19 cellular contexts compared by ENCODE assay signal in genomic region chr17:78669256-78669974, GRCh38.
DNase-seq lines count a peak whose midpoint lies in the region; ATAC-seq and TF ChIP-seq lines count a peak whose summit lies in the region.
"Had no signal": no experiment of that assay in that cellular context is flagged by ENCODE, and none has a peak within 500 bp of the region (broad histone marks: within the 10 kb centered on the region; RNA-seq: fewer than 3 reads in every experiment).

No MANE protein-coding gene starts in this region.

- no peaks in the 10 kb centered on the region for H3K9me3 Mint-ChIP-seq in activated T-cell treated with anti-CD3 and anti-CD28 coated beads, Interleukin-2, amount 50 U/mL, for 24 hours
- H3K9me3 Mint-ChIP-seq in activated T-cell treated with anti-CD3 and anti-CD28 coated beads, Interleukin-2, amount 50 U/mL, for 4 hours = no peaks in the 10 kb centered on the region
- H3K9me3 Mint-ChIP-seq in brain = no peaks in the 10 kb centered on the region
- H3K9me3 Mint-ChIP-seq in osteocyte (ENCODE audit: unreplicated experiment) = no peaks in the 10 kb centered on the region
- H3K9me3 Mint-ChIP-seq: nephron progenitor cell had no signal

- TF ChIP-seq CTCF in GM10248 (IDR thresholded peaks at IDR 0.05; ENCODE audit: control extremely low read depth, extremely low read depth, low read depth, missing control alignments) (no peak), brain (conservative IDR thresholded peaks at IDR 0.05) (no peak), osteocyte (IDR thresholded peaks at IDR 0.05) (no peak)

- peaks cover 26% of the 10 kb centered on the region for H3K4me1 Mint-ChIP-seq in activated T-cell treated with anti-CD3 and anti-CD28 coated beads, Interleukin-2, amount 50 U/mL, for 24 hours (ENCODE audit: low read depth)
- H3K4me1 Mint-ChIP-seq in activated T-cell treated with anti-CD3 and anti-CD28 coated beads, Interleukin-2, amount 50 U/mL, for 4 hours (ENCODE audit: low read depth) = peaks cover 35% of the 10 kb centered on the region
- H3K4me1 Mint-ChIP-seq in brain = peaks cover 57% of the 10 kb centered on the region
- H3K4me1 Mint-ChIP-seq in osteocyte (ENCODE audit: unreplicated experiment) = peaks cover 44% of the 10 kb centered on the region

- CTCF ChIA-PET in GM10248 (lab: Yijun Ruan, JAX) = interaction anchor here (1.1 kb wide), 1 partner anchor 16 kb away, joined by 3 read pairs; no protein-coding TSS in a partner anchor

- H3K27ac Mint-ChIP-seq in activated T-cell treated with anti-CD3 and anti-CD28 coated beads, Interleukin-2, amount 50 U/mL, for 24 hours = peak overlapping the region; percentile 20
- H3K27ac Mint-ChIP-seq in brain = peak overlapping the region in 3 of 5 experiments; percentile 18 to 74 (median 54)
- peak overlapping the region; percentile 27 for H3K27ac Mint-ChIP-seq in osteocyte (ENCODE audit: unreplicated experiment)
- H3K27ac Mint-ChIP-seq: nephron progenitor cell had no signal

- peaks cover 48% of the 10 kb centered on the region for H3K36me3 Mint-ChIP-seq in activated T-cell treated with anti-CD3 and anti-CD28 coated beads, Interleukin-2, amount 50 U/mL, for 24 hours (ENCODE audit: low read depth)
- peaks cover 22% of the 10 kb centered on the region for H3K36me3 Mint-ChIP-seq in activated T-cell treated with anti-CD3 and anti-CD28 coated beads, Interleukin-2, amount 50 U/mL, for 4 hours (ENCODE audit: insufficient read depth)
- no peaks in the 10 kb centered on the region for H3K36me3 Mint-ChIP-seq in brain
- peaks cover 26% of the 10 kb centered on the region for H3K36me3 Mint-ChIP-seq in osteocyte (ENCODE audit: unreplicated experiment)

- no peak overlapping the region for H3K4me3 Mint-ChIP-seq in activated T-cell treated with anti-CD3 and anti-CD28 coated beads, Interleukin-2, amount 50 U/mL, for 24 hours
- H3K4me3 Mint-ChIP-seq in activated T-cell treated with anti-CD3 and anti-CD28 coated beads, Interleukin-2, amount 50 U/mL, for 4 hours = no peak overlapping the region
- H3K4me3 Mint-ChIP-seq in brain (no peak overlapping the region), osteocyte (ENCODE audit: unreplicated experiment) (no peak overlapping the region)
- H3K4me3 Mint-ChIP-seq: nephron progenitor cell had no signal

- ATAC-seq in activated T-cell treated with anti-CD3 and anti-CD28 coated beads, Interleukin-2, amount 50 U/mL, for 4 hours = no peak
- ATAC-seq in GM21423 (IDR thresholded peaks at IDR 0.05; ENCODE audit: unreplicated experiment) = no peak

- POLR2A ChIA-PET in GM10248 (lab: Yijun Ruan, JAX) = no interaction called here

- DNase-seq in activated T-cell treated with anti-CD3 and anti-CD28 coated beads, Interleukin-2, amount 50 U/mL, for 24 hours = no peak
- DNase-seq in activated T-cell treated with anti-CD3 and anti-CD28 coated beads, Interleukin-2, amount 50 U/mL, for 4 hours = no peak
- DNase-seq in GM10248 (ENCODE audit: extremely low spot score) (peak; percentile 12), osteocyte (ENCODE audit: extremely low spot score, unreplicated experiment) (no peak), NCI-H2227 treated with DMSO at 0.1 percent for 48 hours (lab: John Stamatoyannopoulos, UW) (no peak), SKM-1 (lab: John Stamatoyannopoulos, UW; ENCODE audit: unreplicated experiment) (no peak)
- DNase-seq: ACHN; activated CD4-positive, CD25-positive, alpha-beta regulatory T cell treated with anti-CD3 and anti-CD28 coated beads, Interleukin-2, amount 50 U/mL, for 72 hours; erythroblast; kidney glomerular epithelial cell; mesenchymal stem cell; NCI-H2171 treated with DMSO at 0.1 percent for 48 hours; NCI-H748 treated with DMSO at 0.1 percent for 48 hours; nephron progenitor cell; SIG-M5; stimulated activated CD4-positive, alpha-beta T cell treated with anti-CD3 and anti-CD28 coated beads, Interleukin-4, amount 100 ng/mL, for 4 hours; T1000 had no signal

- no peaks in the 10 kb centered on the region for H3K27me3 Mint-ChIP-seq in activated T-cell treated with anti-CD3 and anti-CD28 coated beads, Interleukin-2, amount 50 U/mL, for 24 hours
- H3K27me3 Mint-ChIP-seq in activated T-cell treated with anti-CD3 and anti-CD28 coated beads, Interleukin-2, amount 50 U/mL, for 4 hours (ENCODE audit: low read depth) = no peaks in the 10 kb centered on the region
- no peaks in the 10 kb centered on the region for H3K27me3 Mint-ChIP-seq in brain
- H3K27me3 Mint-ChIP-seq in osteocyte (ENCODE audit: unreplicated experiment) = no peaks in the 10 kb centered on the region
